In the genomic region with DNA sequence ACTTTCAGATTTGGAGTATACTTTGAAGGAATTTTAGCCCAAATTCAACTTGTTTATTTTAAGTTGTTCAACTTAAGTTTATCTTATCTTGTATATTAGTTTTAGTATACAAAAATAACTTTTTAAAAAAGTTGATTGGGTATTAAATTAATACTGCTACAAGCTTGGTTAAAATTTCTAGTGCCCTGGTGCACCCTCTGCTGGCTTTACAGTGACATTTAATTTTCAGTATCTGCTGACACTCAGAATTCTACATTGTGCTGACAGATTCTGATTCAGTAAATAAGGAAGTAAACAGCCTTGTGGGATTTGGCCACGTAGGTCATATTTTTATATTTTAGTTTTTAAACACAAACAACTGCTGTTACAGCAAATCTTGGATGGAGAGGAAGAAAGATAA, we compare ENCODE assay signal across 8 cellular contexts. TPM values are rescaled to one million over a fixed set of nuclear protein-coding genes. Genes with fewer than 3 reads are reported as not detected.
A peak's percentile ranks its signal among the peaks of the same experiment; 100 is the strongest.
DNase-seq lines count a peak whose midpoint lies in the region; ATAC-seq and FAIRE-seq lines count a peak whose summit lies in the region.

No MANE protein-coding gene starts in this region.

- no peak overlapping the region for H3K4me3 ChIP-seq in Karpas-422 (ENCODE audit: low read length)

- no peaks in the 10 kb centered on the region for H3K36me3 ChIP-seq in Karpas-422 (ENCODE audit: insufficient read depth, low read length)

- intact Hi-C loops in activated T-helper 2 cell treated with anti-CD3 and anti-CD28 coated beads, Interferon-gamma antibody, Interleukin-2, Interleukin-4, amounts not matched to agents 10 μg/mL and 5 μg/mL and 100 μg/mL, durations not matched to agents 14 hours and 24 hours and 36 hours (cut with micrococcal nuclease) = loop anchor here (2.0 to 5.0 kb wide), 2 partner anchors 80 to 117 kb away; a partner anchor contains a TSS

- no peak overlapping the region for H3K4me3 Mint-ChIP-seq in activated CD8-positive, alpha-beta T cell treated with anti-CD3 and anti-CD28 coated beads, Interleukin-2, amount 10 ng/mL, durations not matched to agents 7 days and 5 days
- no peak overlapping the region for H3K4me3 Mint-ChIP-seq in activated T-helper 2 cell treated with anti-CD3 and anti-CD28 coated beads, Interferon-gamma antibody, Interleukin-2, Interleukin-4, amounts not matched to agents 10 μg/mL and 5 μg/mL and 100 μg/mL, durations not matched to agents 14 hours and 24 hours and 36 hours (ENCODE audit: low read depth)

- no peak overlapping the region for H2AFZ ChIP-seq in Karpas-422 (ENCODE audit: low read length)

- H3K27ac ChIP-seq in Karpas-422 (ENCODE audit: low read length) = no peak overlapping the region

- CTCF ChIA-PET in activated CD8-positive, alpha-beta T cell treated with anti-CD3 and anti-CD28 coated beads, Interleukin-2, amount 10 ng/mL, durations not matched to agents 7 days and 5 days (lab: Charles Lee) = interaction anchor here (1.2 to 2.9 kb wide), 4 partner anchors 13 to 514 kb away, joined by 3 to 15 read pairs (median 6); a partner anchor contains a TSS

- POLR2A ChIA-PET in activated CD8-positive, alpha-beta T cell treated with anti-CD3 and anti-CD28 coated beads, Interleukin-2, amount 10 ng/mL, durations not matched to agents 7 days and 5 days (lab: Charles Lee) = no interaction called here

- FAIRE-seq in islet of Langerhans (lab: Jason Lieb, UNC) = peak; percentile 100

- no peaks in the 10 kb centered on the region for H3K4me1 Mint-ChIP-seq in activated CD8-positive, alpha-beta T cell treated with anti-CD3 and anti-CD28 coated beads, Interleukin-2, amount 10 ng/mL, durations not matched to agents 7 days and 5 days (ENCODE audit: low read depth)
- H3K4me1 Mint-ChIP-seq in activated T-helper 2 cell treated with anti-CD3 and anti-CD28 coated beads, Interferon-gamma antibody, Interleukin-2, Interleukin-4, amounts not matched to agents 10 μg/mL and 5 μg/mL and 100 μg/mL, durations not matched to agents 14 hours and 24 hours and 36 hours (ENCODE audit: low read depth) = peaks cover 4% of the 10 kb centered on the region

- no peak overlapping the region for H3K4me2 ChIP-seq in Karpas-422 (ENCODE audit: low read depth, low read length, poor library complexity, severe bottlenecking)

- H4K20me1 ChIP-seq in Karpas-422 (ENCODE audit: insufficient read depth, low read depth, low read length) = no peaks in the 10 kb centered on the region

- peaks cover 14% of the 10 kb centered on the region for H3K27me3 Mint-ChIP-seq in activated CD8-positive, alpha-beta T cell treated with anti-CD3 and anti-CD28 coated beads, Interleukin-2, amount 10 ng/mL, durations not matched to agents 7 days and 5 days (ENCODE audit: low read depth)
- peaks cover 11% of the 10 kb centered on the region for H3K27me3 Mint-ChIP-seq in activated T-helper 2 cell treated with anti-CD3 and anti-CD28 coated beads, Interferon-gamma antibody, Interleukin-2, Interleukin-4, amounts not matched to agents 10 μg/mL and 5 μg/mL and 100 μg/mL, durations not matched to agents 14 hours and 24 hours and 36 hours (ENCODE audit: low read depth)

- no peak overlapping the region for H3K9ac ChIP-seq in Karpas-422 (ENCODE audit: low read length)

- no peaks in the 10 kb centered on the region for H3K9me3 Mint-ChIP-seq in activated CD8-positive, alpha-beta T cell treated with anti-CD3 and anti-CD28 coated beads, Interleukin-2, amount 10 ng/mL, durations not matched to agents 7 days and 5 days (ENCODE audit: insufficient read depth)
- H3K9me3 Mint-ChIP-seq in activated T-helper 2 cell treated with anti-CD3 and anti-CD28 coated beads, Interferon-gamma antibody, Interleukin-2, Interleukin-4, amounts not matched to agents 10 μg/mL and 5 μg/mL and 100 μg/mL, durations not matched to agents 14 hours and 24 hours and 36 hours = peaks cover 1% of the 10 kb centered on the region

- DNase-seq in DMS53 (lab: John Stamatoyannopoulos, UW) (peak; percentile 70), Karpas-422 (peak; percentile 65)
- DNase-seq in activated CD8-positive, alpha-beta T cell treated with anti-CD3 and anti-CD28 coated beads, Interleukin-2, amount 10 ng/mL, durations not matched to agents 7 days and 5 days = peak; percentile 20
- DNase-seq in activated T-helper 2 cell treated with anti-CD3 and anti-CD28 coated beads, Interferon-gamma antibody, Interleukin-2, Interleukin-4, amounts not matched to agents 10 μg/mL and 5 μg/mL and 100 μg/mL, durations not matched to agents 14 hours and 24 hours and 36 hours (ENCODE audit: low spot score) = no peak
- DNase-seq in stimulated activated naive CD8-positive, alpha-beta T cell treated with anti-CD3 and anti-CD28 coated beads, Interleukin-15, Interleukin-2, amounts not matched to agents 100 U/mL and 50 U/mL, for 24 hours = no peak
- DNase-seq in stimulated activated CD4-positive, alpha-beta T cell treated with anti-CD3 and anti-CD28 coated beads, Interleukin-1b, Interleukin-23, amount 100 ng/mL, for 48 hours = no peak

- H3K4me1 ChIP-seq in Karpas-422 (ENCODE audit: low read length) = no peaks in the 10 kb centered on the region

- no peaks in the 10 kb centered on the region for H3K79me2 ChIP-seq in Karpas-422 (ENCODE audit: low read length)

- H3K27ac Mint-ChIP-seq in activated CD8-positive, alpha-beta T cell treated with anti-CD3 and anti-CD28 coated beads, Interleukin-2, amount 10 ng/mL, durations not matched to agents 7 days and 5 days = no peak overlapping the region
- H3K27ac Mint-ChIP-seq in activated T-helper 2 cell treated with anti-CD3 and anti-CD28 coated beads, Interferon-gamma antibody, Interleukin-2, Interleukin-4, amounts not matched to agents 10 μg/mL and 5 μg/mL and 100 μg/mL, durations not matched to agents 14 hours and 24 hours and 36 hours = no peak overlapping the region

- H3K9me2 ChIP-seq in Karpas-422 (replicated peaks; ENCODE audit: insufficient read depth, low read length) = no peaks in the 10 kb centered on the region

- ATAC-seq in activated CD8-positive, alpha-beta T cell treated with anti-CD3 and anti-CD28 coated beads, Interleukin-2, amount 10 ng/mL, durations not matched to agents 7 days and 5 days = no peak
- no peak for ATAC-seq in stimulated activated naive CD8-positive, alpha-beta T cell treated with anti-CD3 and anti-CD28 coated beads, Interleukin-15, Interleukin-2, amounts not matched to agents 100 U/mL and 50 U/mL, for 24 hours
- ATAC-seq in GM21423 (IDR thresholded peaks at IDR 0.05; ENCODE audit: unreplicated experiment) = no peak

- H3K9me3 ChIP-seq in Karpas-422 (ENCODE audit: low read length) = no peaks in the 10 kb centered on the region

- no peaks in the 10 kb centered on the region for H3K36me3 Mint-ChIP-seq in activated CD8-positive, alpha-beta T cell treated with anti-CD3 and anti-CD28 coated beads, Interleukin-2, amount 10 ng/mL, durations not matched to agents 7 days and 5 days (ENCODE audit: low read depth)
- H3K36me3 Mint-ChIP-seq in activated T-helper 2 cell treated with anti-CD3 and anti-CD28 coated beads, Interferon-gamma antibody, Interleukin-2, Interleukin-4, amounts not matched to agents 10 μg/mL and 5 μg/mL and 100 μg/mL, durations not matched to agents 14 hours and 24 hours and 36 hours (ENCODE audit: low read depth) = no peaks in the 10 kb centered on the region

- no peaks in the 10 kb centered on the region for H3K27me3 ChIP-seq in Karpas-422 (ENCODE audit: low read length)

RNA-seq across cellular contexts. Expression of a gene that starts 2.9 kb away (rescaled TPM):
- total RNA-seq in Karpas-422 (2014; rRNA removed; shearing (Covaris generic); ENCODE audit: low replicate concordance) = not detected in 2 replicates
- under 1 TPM; 0.53 to 0.76 TPM for total RNA-seq in activated CD8-positive, alpha-beta T cell treated with anti-CD3 and anti-CD28 coated beads, Interleukin-2, amount 10 ng/mL, durations not matched to agents 7 days and 5 days
- total RNA-seq in activated T-helper 2 cell treated with anti-CD3 and anti-CD28 coated beads, Interferon-gamma antibody, Interleukin-2, Interleukin-4, amounts not matched to agents 10 μg/mL and 5 μg/mL and 100 μg/mL, durations not matched to agents 14 hours and 24 hours and 36 hours = 0.57 TPM in 2 replicates

Comparison
In these comparisons a context has a peak if more than half of its experiments do, and no peak if none do; other contexts are left out.
1. DNase-seq: peak in DMS53 (single experiment), Karpas-422 (single experiment) and activated CD8-positive, alpha-beta T cell treated with anti-CD3 and anti-CD28 coated beads, Interleukin-2, amount 10 ng/mL, durations not matched to agents 7 days and 5 days (single experiment); none in activated T-helper 2 cell treated with anti-CD3 and anti-CD28 coated beads, Interferon-gamma antibody, Interleukin-2, Interleukin-4, amounts not matched to agents 10 μg/mL and 5 μg/mL and 100 μg/mL, durations not matched to agents 14 hours and 24 hours and 36 hours (single experiment), stimulated activated naive CD8-positive, alpha-beta T cell treated with anti-CD3 and anti-CD28 coated beads, Interleukin-15, Interleukin-2, amounts not matched to agents 100 U/mL and 50 U/mL, for 24 hours (single experiment) and stimulated activated CD4-positive, alpha-beta T cell treated with anti-CD3 and anti-CD28 coated beads, Interleukin-1b, Interleukin-23, amount 100 ng/mL, for 48 hours (single experiment).